ENCODE assay signal across 20 cellular contexts in genomic region chr6:63565727-63566625, GRCh38. TPM values are rescaled to one million over a fixed set of nuclear protein-coding genes. Genes with fewer than 3 reads are reported as not detected.
A peak's percentile ranks its signal among the peaks of the same experiment; 100 is the strongest.
DNase-seq lines count a peak whose midpoint lies in the region; ATAC-seq and TF ChIP-seq lines count a peak whose summit lies in the region.
"Had no signal": no experiment of that assay in that cellular context is flagged by ENCODE, and none has a peak within 500 bp of the region (broad histone marks: within the 10 kb centered on the region; RNA-seq: fewer than 3 reads in every experiment).

No MANE protein-coding gene starts in this region.

- H3K27ac Mint-ChIP-seq in progenitor cell of endocrine pancreas = peak overlapping the region; percentile 78
- H3K27ac Mint-ChIP-seq: activated naive CD8-positive, alpha-beta T cell treated with anti-CD3 and anti-CD28 coated beads, Interleukin-2, amount 50 U/mL, for 24 hours; activated T-helper 2 cell treated with anti-CD3 and anti-CD28 coated beads, Interferon-gamma antibody, Interleukin-2, Interleukin-4, amounts not matched to agents 10 μg/mL and 5 μg/mL and 100 μg/mL, durations not matched to agents 14 hours and 24 hours and 36 hours; immature natural killer cell; memory B cell had no signal

- WGBS in aorta, 2 donors = 34 to 35% methylated on average over 4 of the region's 4 CpGs

- H3K9me3 ChIP-seq in iPS-20b (ENCODE audit: insufficient read depth, low read depth, low read length) = 0 out of 2 replicates have a peak, but pooled peaks cover 4% of the 10 kb centered on the region
- no peaks in the 10 kb centered on the region for H3K9me3 ChIP-seq in aorta (ENCODE audit: control insufficient read depth, low read length)
- H3K9me3 ChIP-seq in lower lobe of right lung = no peaks in the 10 kb centered on the region
- H3K9me3 ChIP-seq: uterus had no signal

- H3K27ac ChIP-seq in iPS-20b (ENCODE audit: low read length) (no peak overlapping the region), aorta (ENCODE audit: low read depth in 1 of 2, low read length in 2 of 2) (no peak overlapping the region), lower lobe of right lung (no peak overlapping the region)
- H3K27ac ChIP-seq: uterus had no signal

- H3K27me3 ChIP-seq in iPS-20b (ENCODE audit: insufficient read depth, low read length) (peaks cover 16% of the 10 kb centered on the region), aorta (ENCODE audit: control insufficient read depth in 1 of 2, insufficient read depth in 2 of 2, low read length in 1 of 2) (no peaks in the 10 kb centered on the region), lower lobe of right lung (ENCODE audit: low read depth) (no peaks in the 10 kb centered on the region)
- H3K27me3 ChIP-seq: uterus had no signal

- H3K4me1 ChIP-seq in iPS-20b (ENCODE audit: insufficient read depth, low read length) (peaks cover 10% of the 10 kb centered on the region), aorta (ENCODE audit: control insufficient read depth in 1 of 2, insufficient read depth in 2 of 2, low read length in 2 of 2) (no peaks in the 10 kb centered on the region), lower lobe of right lung (no peaks in the 10 kb centered on the region)
- H3K4me1 ChIP-seq: uterus had no signal

- H3K4me1 Mint-ChIP-seq in progenitor cell of endocrine pancreas (ENCODE audit: low read depth) = peaks cover 43% of the 10 kb centered on the region
- H3K4me1 Mint-ChIP-seq: activated naive CD8-positive, alpha-beta T cell treated with anti-CD3 and anti-CD28 coated beads, Interleukin-2, amount 50 U/mL, for 24 hours; central memory CD8-positive, alpha-beta T cell; immature natural killer cell; memory B cell had no signal

- H3K36me3 Mint-ChIP-seq in progenitor cell of endocrine pancreas (ENCODE audit: insufficient read depth) = peaks cover 3% of the 10 kb centered on the region
- H3K36me3 Mint-ChIP-seq: immature natural killer cell, memory B cell had no signal

- no peaks in the 10 kb centered on the region for H3K36me3 ChIP-seq in iPS-20b (ENCODE audit: insufficient read depth, low read depth, low read length)
- H3K36me3 ChIP-seq in aorta (ENCODE audit: control insufficient read depth in 1 of 2, insufficient read depth in 2 of 2, low read length in 1 of 2) = no peaks in the 10 kb centered on the region
- H3K36me3 ChIP-seq in lower lobe of right lung = no peaks in the 10 kb centered on the region
- H3K36me3 ChIP-seq: uterus had no signal

- H3K4me3 ChIP-seq in iPS-20b (ENCODE audit: low read length) = peak overlapping the region; percentile 1; the same call in 1 of the 2 replicates
- H3K4me3 ChIP-seq in aorta (ENCODE audit: low read length in 2 of 2) = no peak overlapping the region
- H3K4me3 ChIP-seq in lower lobe of right lung = no peak overlapping the region
- H3K4me3 ChIP-seq: smooth muscle cell, uterus had no signal

- no peaks in the 10 kb centered on the region for H3K27me3 Mint-ChIP-seq in progenitor cell of endocrine pancreas
- H3K27me3 Mint-ChIP-seq: memory B cell had no signal

- no peak for TF ChIP-seq CTCF in progenitor cell of endocrine pancreas (IDR thresholded peaks at IDR 0.05; ENCODE audit: unreplicated experiment)
- TF ChIP-seq CTCF in lower lobe of right lung (IDR thresholded peaks at IDR 0.05) = no peak

- no peak overlapping the region for H3K9ac ChIP-seq in iPS-20b (ENCODE audit: low read depth, low read length)

- peaks cover 3% of the 10 kb centered on the region for H3K9me3 Mint-ChIP-seq in progenitor cell of endocrine pancreas (ENCODE audit: low read depth)
- H3K9me3 Mint-ChIP-seq: activated naive CD8-positive, alpha-beta T cell treated with anti-CD3 and anti-CD28 coated beads, Interleukin-2, amount 50 U/mL, for 24 hours; central memory CD8-positive, alpha-beta T cell; immature natural killer cell; memory B cell had no signal

- H3K4me3 Mint-ChIP-seq in progenitor cell of endocrine pancreas (ENCODE audit: low read depth) = no peak overlapping the region
- H3K4me3 Mint-ChIP-seq: activated naive CD8-positive, alpha-beta T cell treated with anti-CD3 and anti-CD28 coated beads, Interleukin-2, amount 50 U/mL, for 24 hours; central memory CD8-positive, alpha-beta T cell; immature natural killer cell; memory B cell; naive thymus-derived CD4-positive, alpha-beta T cell had no signal

- DNase-seq in ELF-1 (ENCODE audit: low read depth, low spot score) = peak; percentile 17
- DNase-seq in astrocyte of the hippocampus (ENCODE audit: low read depth, low spot score) = peak; percentile 59
- DNase-seq in progenitor cell of endocrine pancreas (ENCODE audit: low spot score, unreplicated experiment) = no peak
- DNase-seq in aorta = no peak
- DNase-seq in COLO668 (lab: John Stamatoyannopoulos, UW; ENCODE audit: unreplicated experiment) = no peak
- DNase-seq in lower lobe of right lung = no peak
- DNase-seq: activated naive CD8-positive, alpha-beta T cell treated with anti-CD3 and anti-CD28 coated beads, Interleukin-2, amount 50 U/mL, for 24 hours; erythroblast; immature natural killer cell; naive thymus-derived CD4-positive, alpha-beta T cell; NCI-H510A treated with DMSO at 0.1 percent for 48 hours; posterior cingulate gyrus; stimulated activated CD4-positive, alpha-beta T cell treated with anti-CD3 and anti-CD28 coated beads, Interleukin-4, amount 100 ng/mL, for 4 hours; uterus had no signal

- ATAC-seq in aorta (ENCODE audit: low FRiP score) (no peak), GM21529 (IDR thresholded peaks at IDR 0.05; ENCODE audit: unreplicated experiment) (no peak), lower lobe of right lung (no peak)
- ATAC-seq: activated naive CD8-positive, alpha-beta T cell treated with anti-CD3 and anti-CD28 coated beads, Interleukin-2, amount 50 U/mL, for 24 hours; naive thymus-derived CD4-positive, alpha-beta T cell had no signal

- intact Hi-C loops in aorta (cut with DNase I) = no loop called here
- intact Hi-C loops in lower lobe of right lung (cut with DNase I) = no loop called here

RNA-seq across cellular contexts. Expression of gene PTP4A1, which starts 6.3 kb away (rescaled TPM):
- total RNA-seq in progenitor cell of endocrine pancreas (91.3 and 95.3 TPM in 2 replicates), aorta (10 to 100 TPM; 27.0 to 34.3 TPM), lower lobe of right lung (57.6 TPM)
- 10 to 100 TPM in 1 of 2 donors, 1 to 10 TPM in 1; 9.5 to 22.0 TPM for polyA plus RNA-seq in aorta

Comparison
In these comparisons a context has a peak if more than half of its experiments do, and no peak if none do; other contexts are left out.
1. DNase-seq: peak in ELF-1 (single experiment) and astrocyte of the hippocampus (single experiment); none in progenitor cell of endocrine pancreas (single experiment), aorta (0 of 2), COLO668 (single experiment) and lower lobe of right lung (single experiment).